Comparison of ENCODE assay signal across 17 cellular contexts in genomic region chr16:19607610-19608280, GRCh38. TPM values are rescaled to one million over a fixed set of nuclear protein-coding genes. Genes with fewer than 3 reads are reported as not detected.
DNase-seq lines count a peak whose midpoint lies in the region; ATAC-seq, FAIRE-seq and TF ChIP-seq lines count a peak whose summit lies in the region.
"Had no signal": no experiment of that assay in that cellular context is flagged by ENCODE, and none has a peak within 500 bp of the region (broad histone marks: within the 10 kb centered on the region; RNA-seq: fewer than 3 reads in every experiment).

No MANE protein-coding gene starts in this region.

- no peak overlapping the region for H3K27ac Mint-ChIP-seq in T-helper 17 cell
- H3K27ac Mint-ChIP-seq: activated CD4-positive, alpha-beta T cell treated with anti-CD3 and anti-CD28 coated beads for 36 hours; activated T-helper 2 cell treated with anti-CD3 and anti-CD28 coated beads, Interferon-gamma antibody, Interleukin-2, Interleukin-4, amounts not matched to agents 10 μg/mL and 5 μg/mL and 100 μg/mL, durations not matched to agents 14 hours and 24 hours and 36 hours had no signal

- no peak overlapping the region for H4K8ac ChIP-seq in mesendoderm (ENCODE audit: low read depth, low read length)

- no peak overlapping the region for H4K5ac ChIP-seq in mesendoderm (ENCODE audit: low read length)

- H3K4ac ChIP-seq in mesendoderm (ENCODE audit: low read depth, low read length), result no peak overlapping the region

- H3K27ac ChIP-seq in PC-3 (ENCODE audit: low read length), result peak overlapping the region; percentile 45
- no peak overlapping the region for H3K27ac ChIP-seq in endothelial cell of umbilical vein (ENCODE audit: insufficient read depth, low read depth, low read length)
- no peak overlapping the region for H3K27ac ChIP-seq in mesendoderm (ENCODE audit: low read depth, low read length)
- H3K27ac ChIP-seq: esophagus muscularis mucosa, heart left ventricle, Peyer's patch, SK-N-MC, uterus had no signal

- H3K79me2 ChIP-seq in PC-3 (ENCODE audit: low read length), result no peaks in the 10 kb centered on the region
- H3K79me2 ChIP-seq in endothelial cell of umbilical vein (ENCODE audit: control insufficient read depth, insufficient read depth, low read length), result no peaks in the 10 kb centered on the region
- no peaks in the 10 kb centered on the region for H3K79me2 ChIP-seq in mesendoderm (ENCODE audit: control insufficient read depth, insufficient read depth, low read length)

- dilution Hi-C loops in endothelial cell of umbilical vein (cut with MboI; ENCODE audit: extremely low pct_ligation_motif_present, low sequenced_read_pairs), result no loop called here

- H3K18ac ChIP-seq in mesendoderm (ENCODE audit: low read length), result no peak overlapping the region

- POLR2A ChIA-PET in PC-3 (lab: Charles Lee; ENCODE audit: unreplicated experiment), result no interaction called here
- POLR2A ChIA-PET in endothelial cell of umbilical vein (lab: Charles Lee), result no interaction called here

- TF ChIP-seq CTCF in AG09309 (IDR thresholded peaks at IDR 0.05; ENCODE audit: control insufficient read depth, insufficient read depth, low read depth, low read length, missing control alignments) (no peak), PC-3 (conservative IDR thresholded peaks at IDR 0.05; ENCODE audit: low read depth, low read length) (no peak), endothelial cell of umbilical vein (IDR thresholded peaks at IDR 0.05; ENCODE audit: extremely low read depth in 1 of 2, insufficient read depth in 1 of 2, low read depth in 1 of 2, low read length in 2 of 2) (no peak)

- H3K4me2 ChIP-seq in PC-3 (ENCODE audit: low read length), result peak overlapping the region; percentile 35
- H3K4me2 ChIP-seq in endothelial cell of umbilical vein (ENCODE audit: insufficient read depth, low read length), result no peak overlapping the region
- H3K4me2 ChIP-seq in mesendoderm (ENCODE audit: low read length), result no peak overlapping the region

- H3K27me3 ChIP-seq in PC-3 (ENCODE audit: low read length) (no peaks in the 10 kb centered on the region), endothelial cell of umbilical vein (ENCODE audit: control insufficient read depth in 2 of 2, insufficient read depth in 2 of 2, low read length in 2 of 2) (no peaks in the 10 kb centered on the region), mesendoderm (ENCODE audit: insufficient read depth, low read length, poor library complexity) (no peaks in the 10 kb centered on the region)
- H3K27me3 ChIP-seq: esophagus muscularis mucosa, heart left ventricle, Peyer's patch, uterus had no signal

- no peak overlapping the region for H2BK120ac ChIP-seq in mesendoderm (ENCODE audit: low read depth, low read length)

- H3K9me2 ChIP-seq in PC-3 (replicated peaks; ENCODE audit: low read length), result no peaks in the 10 kb centered on the region

- DNase-seq in AG09309 (ENCODE audit: low read depth) (peak; percentile 72), PC-3 (peak; percentile 87), endothelial cell of umbilical vein (ENCODE audit: low read depth, low spot score) (peak; percentile 41), mesendoderm (peak; percentile 59), medulla oblongata (ENCODE audit: extremely low spot score) (no peak), NCI-H187 (lab: John Stamatoyannopoulos, UW) (no peak), T-helper 17 cell (no peak), DMS153 (lab: John Stamatoyannopoulos, UW) (no peak)
- DNase-seq: activated CD4-positive, alpha-beta T cell treated with anti-CD3 and anti-CD28 coated beads for 36 hours; effector CD8-positive, alpha-beta T cell; heart left ventricle; NCI-H1436; Peyer's patch; uterus had no signal

- H3K4me1 Mint-ChIP-seq in T-helper 17 cell, result no peaks in the 10 kb centered on the region
- H3K4me1 Mint-ChIP-seq: activated CD4-positive, alpha-beta T cell treated with anti-CD3 and anti-CD28 coated beads for 36 hours had no signal

- no peaks in the 10 kb centered on the region for H3K9me1 ChIP-seq in endothelial cell of umbilical vein (replicated peaks; ENCODE audit: control insufficient read depth, extremely low read depth, insufficient read depth, low read length)

- no peak overlapping the region for H3K9ac ChIP-seq in PC-3 (ENCODE audit: low read length)
- no peak overlapping the region for H3K9ac ChIP-seq in endothelial cell of umbilical vein (replicated peaks; ENCODE audit: extremely low read depth, insufficient read depth, low read length)
- H3K9ac ChIP-seq in mesendoderm (ENCODE audit: low read length), result no peak overlapping the region

- no peak overlapping the region for H3K56ac ChIP-seq in mesendoderm (ENCODE audit: low read length)

- no peak for TF ChIP-seq POLR2A in endothelial cell of umbilical vein (IDR thresholded peaks at IDR 0.05; ENCODE audit: low read depth, low read length)

- H3K4me3 ChIP-seq in AG09309 (ENCODE audit: control insufficient read depth, low read depth, low read length), result no peak overlapping the region
- no peak overlapping the region for H3K4me3 ChIP-seq in PC-3 (ENCODE audit: low read length)
- H3K4me3 ChIP-seq in endothelial cell of umbilical vein (replicated peaks in 1 of 3; ENCODE audit: insufficient read depth in 1 of 3, low read depth in 1 of 3, low read length in 3 of 3), result no peak overlapping the region
- H3K4me3 ChIP-seq in mesendoderm (ENCODE audit: low read length), result no peak overlapping the region
- H3K4me3 ChIP-seq: esophagus muscularis mucosa, heart left ventricle, Peyer's patch, SK-N-MC, uterus had no signal

- H4K20me1 ChIP-seq in PC-3 (ENCODE audit: low read length) (no peaks in the 10 kb centered on the region), endothelial cell of umbilical vein (replicated peaks; ENCODE audit: control insufficient read depth, extremely low read depth, insufficient read depth, low read length) (no peaks in the 10 kb centered on the region)

- H2BK5ac ChIP-seq in mesendoderm (ENCODE audit: low read length), result no peak overlapping the region

- no peaks in the 10 kb centered on the region for H3K9me3 ChIP-seq in PC-3 (ENCODE audit: low read length)
- no peaks in the 10 kb centered on the region for H3K9me3 ChIP-seq in endothelial cell of umbilical vein (replicated peaks; ENCODE audit: control insufficient read depth, insufficient read depth, low read length)
- H3K9me3 ChIP-seq in T-helper 17 cell (ENCODE audit: control insufficient read depth, low read length, poor library complexity, severe bottlenecking), result no peaks in the 10 kb centered on the region
- H3K9me3 ChIP-seq: esophagus muscularis mucosa, Peyer's patch, uterus had no signal

- H3K36me3 ChIP-seq in PC-3 (ENCODE audit: low read depth, low read length) (no peaks in the 10 kb centered on the region), endothelial cell of umbilical vein (ENCODE audit: control insufficient read depth in 2 of 2, extremely low read depth in 1 of 2, insufficient read depth in 2 of 2, low read length in 2 of 2) (peaks cover 0 to 4% of the 10 kb centered on the region in 2 experiments), mesendoderm (ENCODE audit: control insufficient read depth, insufficient read depth, low read length) (peaks cover 2% of the 10 kb centered on the region)
- H3K36me3 ChIP-seq: uterus had no signal

- WGBS in mesendoderm (ENCODE audit: extremely low coverage, insufficient coverage, low lambda C conversion rate), result no CpG with 5 or more reads among the region's 8 CpGs

- intact Hi-C loops in PC-3 (cut with micrococcal nuclease) (loop anchor here (5.0 kb wide), 2 partner anchors 90 to 110 kb away; partner anchors contain the start of genes IQCK and KNOP1), endothelial cell of umbilical vein (cut with micrococcal nuclease) (loop anchor here (10.0 kb wide), 1 partner anchor 87 kb away; no protein-coding TSS in a partner anchor)

- no peak overlapping the region for H2AK5ac ChIP-seq in mesendoderm (ENCODE audit: low read length)

- BruUV-seq in PC-3 (replicated peaks; lab: Mats Ljungman, UMichigan), result no TSS peak
- no TSS peak for BruUV-seq in endothelial cell of umbilical vein (replicated peaks; lab: Mats Ljungman, UMichigan)

- H3K4me1 ChIP-seq in PC-3 (ENCODE audit: insufficient read depth, low read length), result peaks cover 35% of the 10 kb centered on the region
- H3K4me1 ChIP-seq in endothelial cell of umbilical vein (ENCODE audit: control insufficient read depth, extremely low read depth, insufficient read depth, low read length), result peaks cover 16% of the 10 kb centered on the region
- no peaks in the 10 kb centered on the region for H3K4me1 ChIP-seq in mesendoderm (ENCODE audit: control insufficient read depth, low read depth, low read length)
- H3K4me1 ChIP-seq: Peyer's patch, uterus had no signal

- H2AFZ ChIP-seq in PC-3 (ENCODE audit: low read length) (no peak overlapping the region), endothelial cell of umbilical vein (ENCODE audit: low read depth, low read length) (no peak overlapping the region)

- CTCF ChIA-PET in PC-3 (lab: Charles Lee) (no interaction called here), endothelial cell of umbilical vein (lab: Charles Lee) (interaction anchor here (0.8 to 3.3 kb wide), 5 partner anchors 9 to 693 kb away, joined by 3 to 20 read pairs (median 5); partner anchors contain the start of gene VPS35L)

- peak; percentile 33 for FAIRE-seq in endothelial cell of umbilical vein (lab: Jason Lieb, UNC)

- H3K23ac ChIP-seq in mesendoderm (ENCODE audit: low read length), result no peak overlapping the region

- H3K79me1 ChIP-seq in mesendoderm (ENCODE audit: low read length), result no peaks in the 10 kb centered on the region

- peaks cover 12% of the 10 kb centered on the region for H3K36me3 Mint-ChIP-seq in T-helper 17 cell (ENCODE audit: low read depth)

- no peaks in the 10 kb centered on the region for H3K27me3 Mint-ChIP-seq in T-helper 17 cell
- H3K27me3 Mint-ChIP-seq: activated CD4-positive, alpha-beta T cell treated with anti-CD3 and anti-CD28 coated beads for 36 hours had no signal

- no peak overlapping the region for H2BK15ac ChIP-seq in mesendoderm (replicated peaks; ENCODE audit: low read depth)

- peak; percentile 93 for ATAC-seq in PC-3
- ATAC-seq in T-helper 17 cell, result no peak
- ATAC-seq: activated CD4-positive, alpha-beta T cell treated with anti-CD3 and anti-CD28 coated beads for 36 hours; heart left ventricle had no signal

- H3F3A ChIP-seq in PC-3 (ENCODE audit: low read length, unreplicated experiment), result peaks cover 3% of the 10 kb centered on the region

- no peak overlapping the region for H3K4me3 Mint-ChIP-seq in T-helper 17 cell
- H3K4me3 Mint-ChIP-seq: activated CD4-positive, alpha-beta T cell treated with anti-CD3 and anti-CD28 coated beads for 36 hours had no signal

RNA-seq across cellular contexts. Expression of gene VPS35L, which starts 52.2 kb away (rescaled TPM):
- 2.9 and 9.1 TPM in 2 replicates for total RNA-seq in PC-3 (2014; rRNA removed)
- 80.2 and 91.1 TPM in 2 replicates for total RNA-seq in endothelial cell of umbilical vein
- polyA plus RNA-seq in endothelial cell of umbilical vein, result 43.7 and 49.1 TPM in 2 replicates
- 43.0 and 54.1 TPM in 2 replicates for polyA plus RNA-seq in endothelial cell of umbilical vein (2011; cell fraction: cytosol; rRNA removed)
- 79.7 and 86.1 TPM in 2 replicates for polyA plus RNA-seq in endothelial cell of umbilical vein (2011; cell fraction: nucleus; rRNA removed)
- polyA plus RNA-seq in endothelial cell of umbilical vein (2012), result 50.2 and 54.4 TPM in 2 replicates
- polyA minus RNA-seq in endothelial cell of umbilical vein, result 131 and 172 TPM in 2 replicates
- 6.9 TPM for polyA minus RNA-seq in endothelial cell of umbilical vein (2011; cell fraction: cytosol; rRNA and poly(A)+ RNA removed)
- polyA minus RNA-seq in endothelial cell of umbilical vein (2011; cell fraction: nucleus; rRNA and poly(A)+ RNA removed), result 127 and 144 TPM in 2 replicates
- 29.5 TPM for polyA plus RNA-seq in mesendoderm (2013, experiment 1 of 2)
- 30.1 TPM for polyA plus RNA-seq in mesendoderm (2013, experiment 2 of 2)
- total RNA-seq in T-helper 17 cell, result 10 to 100 TPM; 37.6 to 47.6 TPM

Comparison
In these comparisons a context has a peak if more than half of its experiments do, and no peak if none do; other contexts are left out.
1. DNase-seq: peak in AG09309 (single experiment), PC-3 (single experiment), endothelial cell of umbilical vein (single experiment) and mesendoderm (single experiment); none in medulla oblongata (single experiment), NCI-H187 (0 of 2), T-helper 17 cell (0 of 3) and DMS153 (single experiment).